In genomic region chr3:100399341-100400071, GRCh38 we compare ENCODE assay signal across 9 cellular contexts. TPM values are rescaled to one million over a fixed set of nuclear protein-coding genes. Genes with fewer than 3 reads are reported as not detected.
DNase-seq lines count a peak whose midpoint lies in the region; ATAC-seq and TF ChIP-seq lines count a peak whose summit lies in the region.
"Had no signal": no experiment of that assay in that cellular context is flagged by ENCODE, and none has a peak within 500 bp of the region (broad histone marks: within the 10 kb centered on the region; RNA-seq: fewer than 3 reads in every experiment).

No MANE protein-coding gene starts in this region.

- H3K4me1 ChIP-seq in cardiac muscle cell (ENCODE audit: low read depth) (peaks cover 19% of the 10 kb centered on the region), mesendoderm (ENCODE audit: control insufficient read depth, low read depth, low read length) (peaks cover 4% of the 10 kb centered on the region), uterus (peaks cover 0 to 3% of the 10 kb centered on the region in 2 donors)

- TF ChIP-seq CTCF in cardiac muscle cell (IDR thresholded peaks at IDR 0.05; ENCODE audit: low read depth, low read length) (no peak), astrocyte of the cerebellum (IDR thresholded peaks at IDR 0.05; ENCODE audit: low read depth, low read length, missing control alignments) (no peak), uterus (IDR thresholded peaks at IDR 0.05) (no peak), lower leg skin (IDR thresholded peaks at IDR 0.05) (no peak)

- no peak overlapping the region for H4K5ac ChIP-seq in mesendoderm (ENCODE audit: low read length)

- in situ Hi-C loops in astrocyte of the cerebellum (cut with HindIII; ENCODE audit: low sequenced_read_pairs), result no loop called here

- H3K56ac ChIP-seq in mesendoderm (ENCODE audit: low read length), result peak overlapping the region; percentile 88

- H3K36me3 ChIP-seq in cardiac muscle cell (no peaks in the 10 kb centered on the region), mesendoderm (ENCODE audit: control insufficient read depth, insufficient read depth, low read length) (no peaks in the 10 kb centered on the region), uterus (no peaks in the 10 kb centered on the region)

- H3K4me3 ChIP-seq in cardiac muscle cell, result peak overlapping the region; percentile 94
- peak overlapping the region; percentile 86 for H3K4me3 ChIP-seq in astrocyte of the cerebellum (ENCODE audit: low read depth, low read length)
- peak overlapping the region; percentile 84 for H3K4me3 ChIP-seq in mesendoderm (ENCODE audit: low read length)
- H3K4me3 ChIP-seq in uterus, result peak overlapping the region; percentile 50 to 76
- H3K4me3 ChIP-seq in lower leg skin (ENCODE audit: low read depth, poor library complexity, severe bottlenecking), result no peak overlapping the region

- H3K4me2 ChIP-seq in mesendoderm (ENCODE audit: low read length), result peak overlapping the region; percentile 85

- TF ChIP-seq POLR2A in uterus (IDR thresholded peaks at IDR 0.05) (no peak), lower leg skin (IDR thresholded peaks at IDR 0.05) (no peak)

- no peak overlapping the region for H2BK15ac ChIP-seq in mesendoderm (replicated peaks; ENCODE audit: low read depth)

- H3K79me2 ChIP-seq in mesendoderm (ENCODE audit: control insufficient read depth, insufficient read depth, low read length), result peaks cover 45% of the 10 kb centered on the region

- H3K27ac ChIP-seq in cardiac muscle cell, result peak overlapping the region; percentile 97
- no peak overlapping the region for H3K27ac ChIP-seq in mesendoderm (ENCODE audit: low read depth, low read length)
- H3K27ac ChIP-seq in uterus, result no peak overlapping the region

- H2AK5ac ChIP-seq in mesendoderm (ENCODE audit: low read length), result no peak overlapping the region

- H2BK5ac ChIP-seq in mesendoderm (ENCODE audit: low read length), result no peak overlapping the region

- peak overlapping the region; percentile 91 for H3K9ac ChIP-seq in mesendoderm (ENCODE audit: low read length)

- intact Hi-C loops in Right ventricle myocardium superior (cut with DNase I) (loop anchor here (10.0 kb wide), 1 partner anchor 585 kb away; the partner anchor contains the start of gene CMSS1), uterus (cut with DNase I; ENCODE audit: low total_unique reads) (no loop called here), lower leg skin (cut with DNase I; ENCODE audit: low total_unique reads) (loop anchor here (5.0 kb wide), 1 partner anchor 1413 kb away; no protein-coding TSS in a partner anchor)

- DNase-seq in cardiac muscle cell (ENCODE audit: low read depth in 1 of 2, low spot score in 1 of 2), result no peak
- no peak for DNase-seq in Right ventricle myocardium superior
- DNase-seq in astrocyte of the cerebellum (ENCODE audit: low read depth), result no peak
- DNase-seq in mesendoderm, result no peak
- DNase-seq in uterus, result no peak
- no peak for DNase-seq in lower leg skin (ENCODE audit: low spot score in 2 of 2)
- no peak for DNase-seq in activated CD4-positive, CD25-positive, alpha-beta regulatory T cell treated with anti-CD3 and anti-CD28 coated beads, Interleukin-2, amount 50 U/mL, for 72 hours
- no peak for DNase-seq in COLO829 (ENCODE audit: low spot score)
- DNase-seq: NCI-H345 had no signal

- no peak overlapping the region for H3K18ac ChIP-seq in mesendoderm (ENCODE audit: low read length)

- H3K27me3 ChIP-seq in cardiac muscle cell (no peaks in the 10 kb centered on the region), mesendoderm (ENCODE audit: insufficient read depth, low read length, poor library complexity) (no peaks in the 10 kb centered on the region), uterus (no peaks in the 10 kb centered on the region)

- no peak overlapping the region for H2BK120ac ChIP-seq in mesendoderm (ENCODE audit: low read depth, low read length)

- no peak overlapping the region for H4K8ac ChIP-seq in mesendoderm (ENCODE audit: low read depth, low read length)

- H3K9me3 ChIP-seq in cardiac muscle cell (ENCODE audit: low read depth), result no peaks in the 10 kb centered on the region
- H3K9me3 ChIP-seq in uterus, result no peaks in the 10 kb centered on the region

- no peak overlapping the region for H3K23ac ChIP-seq in mesendoderm (ENCODE audit: low read length)

- peaks cover 7% of the 10 kb centered on the region for H3K79me1 ChIP-seq in mesendoderm (ENCODE audit: low read length)

- no CpG with 5 or more reads among the region's 9 CpGs for WGBS in mesendoderm (ENCODE audit: extremely low coverage, insufficient coverage, low lambda C conversion rate)
- WGBS in lower leg skin, 2 donors, result 35 to 38% methylated on average over 9 of the region's 9 CpGs

- no peak overlapping the region for H3K4ac ChIP-seq in mesendoderm (ENCODE audit: low read depth, low read length)

- ATAC-seq in Right ventricle myocardium superior (ENCODE audit: poor library complexity), result no peak

RNA-seq across cellular contexts. Expression of gene TOMM70, which starts 1.4 kb away (rescaled TPM):
- total RNA-seq in cardiac muscle cell (43.5 and 46.5 TPM in 2 replicates), Right ventricle myocardium superior (63.1 TPM), uterus (10 to 100 TPM; 16.8 to 86.1 (median 35.9) TPM), lower leg skin (10 to 100 TPM; 30.4 to 35.3 (median 33.5) TPM)
- 34.3 and 45.1 TPM in 2 replicates for polyA plus RNA-seq in cardiac muscle cell
- polyA plus RNA-seq in mesendoderm (2013, experiment 1 of 2), result 37.3 TPM
- polyA plus RNA-seq in mesendoderm (2013, experiment 2 of 2), result 35.8 TPM

RNA-seq across cellular contexts. Expression of gene LNP1, which starts 1.8 kb away (rescaled TPM):
- total RNA-seq in cardiac muscle cell (22.7 and 23.1 TPM in 2 replicates), Right ventricle myocardium superior (2.6 TPM), uterus (10 to 100 TPM in 1 of 4 donors, 1 to 10 TPM in 2, not detected in 1; 1.3 to 12.9 (median 4.4) TPM), lower leg skin (1 to 10 TPM in 2 of 4 donors, under 1 TPM in 2; 0.19 to 1.7 (median 0.85) TPM)
- 18.3 and 20.8 TPM in 2 replicates for polyA plus RNA-seq in cardiac muscle cell
- 3.8 TPM for polyA plus RNA-seq in mesendoderm (2013, experiment 1 of 2)
- polyA plus RNA-seq in mesendoderm (2013, experiment 2 of 2), result 3.4 TPM
